Comparison of ENCODE assay signal across 19 cellular contexts in the genomic region with DNA sequence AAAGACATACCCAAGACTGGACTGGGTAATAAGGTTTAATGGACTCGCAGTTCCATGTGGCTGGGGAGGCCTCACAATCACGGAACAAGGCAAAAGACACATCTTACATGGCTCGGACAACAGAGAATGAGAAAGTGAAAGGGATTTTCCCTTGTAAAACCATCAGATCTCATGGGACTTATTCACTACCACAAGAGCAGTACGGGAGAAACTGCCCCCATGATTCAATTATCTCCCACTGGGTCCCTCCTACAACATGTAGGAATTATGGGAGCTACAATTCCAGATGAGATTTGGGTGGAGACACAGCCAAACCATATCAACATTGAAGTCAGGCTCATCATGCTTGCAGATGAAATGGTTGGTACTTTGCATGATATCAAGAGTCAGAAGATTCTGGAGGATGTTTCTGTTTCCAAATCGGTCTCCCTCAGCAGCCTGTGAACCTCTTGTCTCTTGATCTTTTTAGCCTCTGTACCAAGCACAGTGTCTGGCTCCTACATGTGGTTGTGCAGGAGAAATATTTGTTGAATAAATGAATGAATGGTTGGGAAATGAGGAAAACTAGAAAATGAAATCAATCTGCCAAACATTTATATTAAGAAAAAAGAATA.
DNase-seq lines count a peak whose midpoint lies in the region; ATAC-seq and TF ChIP-seq lines count a peak whose summit lies in the region.
"Had no signal": no experiment of that assay in that cellular context is flagged by ENCODE, and none has a peak within 500 bp of the region (broad histone marks: within the 10 kb centered on the region; RNA-seq: fewer than 3 reads in every experiment).

No MANE protein-coding gene starts in this region.

- no peaks in the 10 kb centered on the region for H3K4me1 ChIP-seq in ascending aorta
- H3K4me1 ChIP-seq: psoas muscle had no signal

- no peak overlapping the region for H3K4me3 Mint-ChIP-seq in osteocyte (ENCODE audit: unreplicated experiment)
- H3K4me3 Mint-ChIP-seq: activated T-cell treated with anti-CD3 and anti-CD28 coated beads, Interleukin-2, amount 50 U/mL, for 72 hours; brain; CD4-positive, alpha-beta memory T cell had no signal

- no peaks in the 10 kb centered on the region for H3K9me3 Mint-ChIP-seq in osteocyte (ENCODE audit: unreplicated experiment)
- H3K9me3 Mint-ChIP-seq: activated T-cell treated with anti-CD3 and anti-CD28 coated beads, Interleukin-2, amount 50 U/mL, for 72 hours; brain; IgD-negative memory B cell had no signal

- H3K36me3 Mint-ChIP-seq in osteocyte (ENCODE audit: unreplicated experiment) = no peaks in the 10 kb centered on the region
- H3K36me3 Mint-ChIP-seq: brain had no signal

- intact Hi-C loops in ascending aorta (cut with DNase I) = no loop called here

- H3K27me3 Mint-ChIP-seq in osteocyte (ENCODE audit: unreplicated experiment) = no peaks in the 10 kb centered on the region
- H3K27me3 Mint-ChIP-seq: brain; CD4-positive, alpha-beta memory T cell had no signal

- ATAC-seq in GM19023 (IDR thresholded peaks at IDR 0.05; ENCODE audit: unreplicated experiment) (peak; percentile 82), GM21717 (IDR thresholded peaks at IDR 0.05; ENCODE audit: unreplicated experiment) (peak; percentile 52), HG03103 (IDR thresholded peaks at IDR 0.05; ENCODE audit: low read depth, unreplicated experiment) (peak; percentile 62)
- ATAC-seq: activated T-cell treated with anti-CD3 and anti-CD28 coated beads, Interleukin-2, amount 50 U/mL, for 72 hours; psoas muscle had no signal

- no peak overlapping the region for H3K4me3 ChIP-seq in ascending aorta
- H3K4me3 ChIP-seq: psoas muscle had no signal

- no peak for TF ChIP-seq CTCF in osteocyte (IDR thresholded peaks at IDR 0.05)
- TF ChIP-seq CTCF in ascending aorta (IDR thresholded peaks at IDR 0.05) = no peak

- no peaks in the 10 kb centered on the region for H3K9me3 ChIP-seq in ascending aorta
- H3K9me3 ChIP-seq: psoas muscle had no signal

- no peak overlapping the region for H3K27ac ChIP-seq in ascending aorta
- H3K27ac ChIP-seq: psoas muscle had no signal

- H3K27ac Mint-ChIP-seq in osteocyte (ENCODE audit: unreplicated experiment) = peak overlapping the region; percentile 39
- H3K27ac Mint-ChIP-seq: activated T-cell treated with anti-CD3 and anti-CD28 coated beads, Interleukin-2, amount 50 U/mL, for 72 hours; brain had no signal

- DNase-seq in osteocyte (ENCODE audit: extremely low spot score, unreplicated experiment) (no peak), SIG-M5 treated with dmso at 0.1 percent for 504 hours (lab: John Stamatoyannopoulos, UW; ENCODE audit: unreplicated experiment) (no peak), ascending aorta (ENCODE audit: low spot score in 2 of 2) (no peak)
- no peak for DNase-seq in activated CD4-positive, alpha-beta T cell treated with anti-CD3 and anti-CD28 coated beads, Interleukin-2, amount 50 U/mL, for 48 hours
- DNase-seq: activated CD4-positive, CD25-positive, alpha-beta regulatory T cell treated with anti-CD3 and anti-CD28 coated beads, Interleukin-2, amount 50 U/mL, for 72 hours; activated T-cell treated with anti-CD3 and anti-CD28 coated beads, Interleukin-2, amount 50 U/mL, for 72 hours; CD4-positive, alpha-beta memory T cell; GF-D8; mammary epithelial cell; NCI-H1694; NK-92 treated with Interleukin-12 subunit alpha and Interleukin-12 subunit beta, amount 100 ng/mL, for 24 hours; psoas muscle; stimulated activated CD4-positive, alpha-beta T cell treated with anti-CD3 and anti-CD28 coated beads, Interleukin-1b, Interleukin-23, amount 100 ng/mL, for 48 hours; stimulated activated naive CD4-positive, alpha-beta T cell had no signal

- peaks cover 14% of the 10 kb centered on the region for H3K4me1 Mint-ChIP-seq in osteocyte (ENCODE audit: unreplicated experiment)
- H3K4me1 Mint-ChIP-seq: brain had no signal

- no peaks in the 10 kb centered on the region for H3K27me3 ChIP-seq in ascending aorta

- no peaks in the 10 kb centered on the region for H3K36me3 ChIP-seq in ascending aorta
